Comparison of ENCODE assay signal across 1 cellular context in genomic region chr22:20546541-20546950, GRCh38.
TF ChIP-seq lines count a peak whose summit lies in the region.

No MANE protein-coding gene starts in this region.

TF ChIP-seq in GM23338, 12 proteins besides CTCF, POLR2A, EP300 and RAD21 (continued from another document):
- TF ChIP-seq ZNF462 (CRISPR knock-in tag; IDR thresholded peaks at IDR 0.05) (no peak), EZH2phosphoT487 (IDR thresholded peaks at IDR 0.05; ENCODE audit: unreplicated experiment) (no peak)
